Comparison of ENCODE assay signal across 27 cellular contexts in the genomic region with DNA sequence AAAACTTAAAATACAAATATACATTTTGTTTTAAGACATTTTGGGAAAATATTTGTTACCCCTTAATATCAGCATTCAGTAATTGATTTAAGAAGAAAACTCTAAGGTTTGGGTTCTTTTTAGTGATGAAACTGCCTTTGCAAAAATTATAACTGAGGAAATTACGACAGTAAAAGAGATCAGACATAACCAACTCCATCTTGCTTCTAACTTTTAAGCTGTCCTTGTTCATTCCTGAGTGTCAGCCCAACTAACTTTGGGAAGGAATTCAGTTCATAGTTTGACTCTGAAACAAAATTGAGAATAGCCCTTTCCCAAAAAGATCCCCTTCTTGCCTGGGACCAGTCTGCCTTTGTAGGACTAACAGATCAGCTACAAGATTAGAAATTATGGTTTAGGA.
"Had no signal": no experiment of that assay in that cellular context is flagged by ENCODE, and none has a peak within 500 bp of the region (broad histone marks: within the 10 kb centered on the region; RNA-seq: fewer than 3 reads in every experiment).

No MANE protein-coding gene starts in this region.

- H3K27me3 Mint-ChIP-seq: activated B cell treated with CpG ODN at 0.5 μM for 24 hours had no signal

- H3K4me1 ChIP-seq: Peyer's patch, SJSA1 had no signal

- H3K4me3 ChIP-seq: cardiac muscle cell, MG63, Peyer's patch, SJSA1 had no signal

- H3K27ac Mint-ChIP-seq: activated B cell treated with CpG ODN at 0.5 μM for 24 hours; activated CD4-positive, alpha-beta T cell treated with anti-CD3 and anti-CD28 coated beads, Interleukin-2, amount 10 ng/mL, durations not matched to agents 24 days and 14 days; activated naive CD8-positive, alpha-beta T cell had no signal

- DNase-seq: activated B cell treated with CpG ODN at 0.5 μM for 24 hours; activated CD4-positive, alpha-beta T cell treated with anti-CD3 and anti-CD28 coated beads for 1 hour; activated CD4-positive, alpha-beta T cell treated with anti-CD3 and anti-CD28 coated beads, Interleukin-2, amount 50 U/mL, for 48 hours; activated CD8-positive, alpha-beta memory T cell treated with anti-CD3 and anti-CD28 coated beads for 24 hours; activated effector memory CD4-positive, alpha-beta T cell treated with anti-CD3 and anti-CD28 coated beads, Interleukin-2, amount 50 U/mL, for 16 hours; activated naive CD4-positive, alpha-beta T cell treated with Interleukin-2 at 50 U/mL for 16 hours; activated T-cell treated with anti-CD3 and anti-CD28 coated beads, Interleukin-2, amount 50 U/mL, for 4 hours; brain microvascular endothelial cell; MG63; NCI-H1092 treated with DMSO at 0.1 percent for 48 hours; NCI-H1417 treated with DMSO at 0.1 percent for 48 hours; NCI-H1694 treated with DMSO at 0.1 percent for 48 hours; NCI-H2029 treated with DMSO at 0.1 percent for 48 hours; NCI-H2171; NCI-H2227 treated with DMSO at 0.1 percent for 48 hours; NCI-H446 treated with DMSO at 0.1 percent for 48 hours; NCI-H524 treated with DMSO at 0.1 percent for 48 hours; NCI-H774; NK-92 treated with Interleukin-12 subunit alpha and Interleukin-12 subunit beta, amount 100 ng/mL, for 24 hours; Peyer's patch; SHP77; SW 1271 had no signal

- H3K4me1 Mint-ChIP-seq: activated B cell treated with CpG ODN at 0.5 μM for 24 hours had no signal

- H3K4me3 Mint-ChIP-seq: activated B cell treated with CpG ODN at 0.5 μM for 24 hours; activated CD4-positive, alpha-beta T cell treated with anti-CD3 and anti-CD28 coated beads, Interleukin-2, amount 10 ng/mL, durations not matched to agents 24 days and 14 days; activated naive CD8-positive, alpha-beta T cell; activated T-cell treated with anti-CD3 and anti-CD28 coated beads, Interleukin-2, amount 50 U/mL, for 4 hours had no signal

- H3K9me3 ChIP-seq: MG63, Peyer's patch, SJSA1 had no signal

- H3K27me3 ChIP-seq: brain microvascular endothelial cell, cardiac muscle cell, MG63, Peyer's patch had no signal

- H3K9me3 Mint-ChIP-seq: activated B cell treated with CpG ODN at 0.5 μM for 24 hours; activated CD4-positive, alpha-beta T cell treated with anti-CD3 and anti-CD28 coated beads, Interleukin-2, amount 10 ng/mL, durations not matched to agents 24 days and 14 days had no signal

- H3K36me3 Mint-ChIP-seq: activated naive CD8-positive, alpha-beta T cell had no signal

- H3K27ac ChIP-seq: brain microvascular endothelial cell, cardiac muscle cell, Peyer's patch, SJSA1 had no signal

- H3K36me3 ChIP-seq: brain microvascular endothelial cell, cardiac muscle cell, MG63, Peyer's patch, SJSA1 had no signal

- ATAC-seq: activated T-cell treated with anti-CD3 and anti-CD28 coated beads, Interleukin-2, amount 50 U/mL, for 4 hours; SK-N-SH treated with all-trans-retinoic acid at 6 μM for 48 hours had no signal
